In the genomic region with DNA sequence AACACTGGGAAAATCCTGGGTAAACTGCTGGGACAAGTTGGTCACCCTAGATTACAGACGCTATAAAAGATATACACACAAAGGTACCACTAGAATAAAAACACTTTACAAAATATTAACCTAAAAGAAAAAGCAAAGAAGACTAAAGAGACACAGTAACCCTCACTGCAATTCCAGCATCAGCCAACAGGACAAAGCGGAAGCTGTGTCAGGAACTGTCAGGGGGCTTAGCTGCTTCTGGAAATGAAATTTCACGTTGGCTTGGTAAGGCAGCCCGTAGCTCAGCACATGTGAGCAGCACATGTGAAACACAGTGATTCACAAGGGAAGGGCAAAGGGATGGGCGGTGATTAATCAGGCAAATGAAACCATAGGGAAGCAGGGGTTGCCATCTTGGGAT, we compare ENCODE assay signal across 28 cellular contexts.
DNase-seq lines count a peak whose midpoint lies in the region; ATAC-seq and TF ChIP-seq lines count a peak whose summit lies in the region.
"Had no signal": no experiment of that assay in that cellular context is flagged by ENCODE, and none has a peak within 500 bp of the region (broad histone marks: within the 10 kb centered on the region; RNA-seq: fewer than 3 reads in every experiment).

No MANE protein-coding gene starts in this region.

- H3K4me1 Mint-ChIP-seq in endothelial cell (ENCODE audit: unreplicated experiment): peaks cover 9% of the 10 kb centered on the region
- H3K4me1 Mint-ChIP-seq: activated CD4-positive, alpha-beta T cell treated with anti-CD3 and anti-CD28 coated beads, Interleukin-2, amount 10 ng/mL, durations not matched to agents 24 days and 14 days; CD8-positive, alpha-beta memory T cell had no signal

- no peaks in the 10 kb centered on the region for H3K27me3 Mint-ChIP-seq in endothelial cell (ENCODE audit: unreplicated experiment)
- H3K27me3 Mint-ChIP-seq: activated CD4-positive, alpha-beta T cell treated with anti-CD3 and anti-CD28 coated beads, Interleukin-2, amount 10 ng/mL, durations not matched to agents 24 days and 14 days; B cell; CD8-positive, alpha-beta memory T cell; memory B cell had no signal

- ATAC-seq in lower lobe of right lung (peak in 1 of 2 donors; percentile 29), HG02798 (IDR thresholded peaks at IDR 0.05; ENCODE audit: poor library complexity, unreplicated experiment) (no peak)
- ATAC-seq: activated T-cell treated with anti-CD3 and anti-CD28 coated beads, Interleukin-2, amount 50 U/mL, for 72 hours; gastrocnemius medialis; psoas muscle; SK-N-SH treated with all-trans-retinoic acid at 6 μM for 48 hours; stimulated activated naive CD8-positive, alpha-beta T cell treated with anti-CD3 and anti-CD28 coated beads, Interleukin-15, Interleukin-2, amounts not matched to agents 100 U/mL and 50 U/mL, for 24 hours had no signal

- H3K4me1 ChIP-seq in A673 (ENCODE audit: insufficient read depth, low read length, poor library complexity, severe bottlenecking) (peaks cover 18% of the 10 kb centered on the region), lower lobe of right lung (no peaks in the 10 kb centered on the region)
- H3K4me1 ChIP-seq: gastrocnemius medialis, psoas muscle had no signal

- intact Hi-C loops in A673 (cut with micrococcal nuclease; ENCODE audit: unreplicated experiment) (no loop called here), lower lobe of right lung (cut with DNase I) (no loop called here)

- TF ChIP-seq CTCF in A673 (conservative IDR thresholded peaks at IDR 0.05; ENCODE audit: low read depth, low read length): peak; percentile 39; the same call in 1 of the 2 replicates
- TF ChIP-seq CTCF in HFF-Myc (IDR thresholded peaks at IDR 0.05; ENCODE audit: low read depth, low read length, missing control alignments): no peak
- TF ChIP-seq CTCF in endothelial cell (IDR thresholded peaks at IDR 0.05; ENCODE audit: unreplicated experiment): peak; percentile 74
- TF ChIP-seq CTCF in lower lobe of right lung (IDR thresholded peaks at IDR 0.05): peak; percentile 12

- H3K4me3 Mint-ChIP-seq in endothelial cell (ENCODE audit: unreplicated experiment): no peak overlapping the region
- H3K4me3 Mint-ChIP-seq: activated CD4-positive, alpha-beta T cell treated with anti-CD3 and anti-CD28 coated beads, Interleukin-2, amount 10 ng/mL, durations not matched to agents 24 days and 14 days; activated T-cell treated with anti-CD3 and anti-CD28 coated beads, Interleukin-2, amount 50 U/mL, for 72 hours; B cell; CD8-positive, alpha-beta memory T cell; immature natural killer cell; memory B cell had no signal

- POLR2A ChIA-PET in A673 (lab: Charles Lee; ENCODE audit: low non-redundant PET): no interaction called here

- no peaks in the 10 kb centered on the region for H3K9me3 Mint-ChIP-seq in endothelial cell (ENCODE audit: unreplicated experiment)

- no peaks in the 10 kb centered on the region for H3K36me3 ChIP-seq in A673 (ENCODE audit: insufficient read depth, low read length, poor library complexity, severe bottlenecking)
- H3K36me3 ChIP-seq in lower lobe of right lung: no peaks in the 10 kb centered on the region
- H3K36me3 ChIP-seq: gastrocnemius medialis had no signal

- DNase-seq in A673 (ENCODE audit: low spot score) (peak; percentile 4), HFF-Myc (ENCODE audit: extremely low read depth, low read depth) (peak; percentile 10), endothelial cell (ENCODE audit: low spot score) (no peak), lower lobe of right lung (no peak), hypothalamus (lab: John Stamatoyannopoulos, UW) (no peak), NCI-H69 (lab: John Stamatoyannopoulos, UW) (no peak)
- DNase-seq in activated CD4-positive, alpha-beta T cell treated with anti-CD3 and anti-CD28 coated beads for 1 hour: no peak
- DNase-seq: activated CD4-positive, alpha-beta T cell treated with anti-CD3 and anti-CD28 coated beads, Interleukin-2, amount 10 ng/mL, durations not matched to agents 24 days and 14 days; activated naive CD4-positive, alpha-beta T cell; activated T-cell treated with anti-CD3 and anti-CD28 coated beads, Interleukin-2, amount 50 U/mL, for 72 hours; CD8-positive, alpha-beta memory T cell; cerebellar nuclear complex; DMS 273 treated with DMSO at 0.1 percent for 48 hours; gastrocnemius medialis; HCEC 1CT; immature natural killer cell; KG1; NCI-H1436; NCI-H774; psoas muscle; stimulated activated naive CD8-positive, alpha-beta T cell treated with anti-CD3 and anti-CD28 coated beads, Interleukin-15, Interleukin-2, amounts not matched to agents 100 U/mL and 50 U/mL, for 24 hours had no signal

- H3K9me3 ChIP-seq in A673 (ENCODE audit: low read depth, low read length, poor library complexity, severe bottlenecking) (peaks cover 7% of the 10 kb centered on the region), lower lobe of right lung (peaks cover 7% of the 10 kb centered on the region)
- H3K9me3 ChIP-seq: gastrocnemius medialis, psoas muscle had no signal

- no peaks in the 10 kb centered on the region for H3K27me3 ChIP-seq in A673 (replicated peaks; ENCODE audit: insufficient read depth, low read depth, low read length, poor library complexity)
- no peaks in the 10 kb centered on the region for H3K27me3 ChIP-seq in lower lobe of right lung (ENCODE audit: low read depth)
- H3K27me3 ChIP-seq: gastrocnemius medialis, hepatocyte had no signal

- no peak overlapping the region for H3K4me3 ChIP-seq in A673 (ENCODE audit: low read depth, low read length, poor library complexity, severe bottlenecking)
- H3K4me3 ChIP-seq in HFF-Myc (replicated peaks; ENCODE audit: low read depth, low read length): no peak overlapping the region
- no peak overlapping the region for H3K4me3 ChIP-seq in lower lobe of right lung
- H3K4me3 ChIP-seq: gastrocnemius medialis, hepatocyte, psoas muscle had no signal

- CTCF ChIA-PET in A673 (lab: Charles Lee): no interaction called here

- no peaks in the 10 kb centered on the region for H3K36me3 Mint-ChIP-seq in endothelial cell (ENCODE audit: low read depth, unreplicated experiment)

- H3K27ac ChIP-seq in A673 (ENCODE audit: low read depth, low read length, poor library complexity, severe bottlenecking) (no peak overlapping the region), lower lobe of right lung (no peak overlapping the region)
- H3K27ac ChIP-seq: epithelial cell of prostate, gastrocnemius medialis, hepatocyte, psoas muscle, RWPE1 had no signal

- BruUV-seq in A673 (replicated peaks; lab: Mats Ljungman, UMichigan): no TSS peak

- H3K27ac Mint-ChIP-seq in endothelial cell (ENCODE audit: unreplicated experiment): no peak overlapping the region
- H3K27ac Mint-ChIP-seq: activated CD4-positive, alpha-beta T cell treated with anti-CD3 and anti-CD28 coated beads, Interleukin-2, amount 10 ng/mL, durations not matched to agents 24 days and 14 days; activated T-cell treated with anti-CD3 and anti-CD28 coated beads, Interleukin-2, amount 50 U/mL, for 72 hours; B cell; CD8-positive, alpha-beta memory T cell; immature natural killer cell; memory B cell had no signal

Comparison
In these comparisons a context has a peak if more than half of its experiments do, and no peak if none do; other contexts are left out.
1. DNase-seq: peak in A673 (single experiment) and HFF-Myc (single experiment); none in endothelial cell (single experiment), lower lobe of right lung (single experiment), activated CD4-positive, alpha-beta T cell treated with anti-CD3 and anti-CD28 coated beads for 1 hour (single experiment), hypothalamus (0 of 51) and NCI-H69 (single experiment).